Comparison of ENCODE assay signal across 8 cellular contexts in genomic region chr13:53151692-53152421, GRCh38.
DNase-seq lines count a peak whose midpoint lies in the region; ATAC-seq, FAIRE-seq and TF ChIP-seq lines count a peak whose summit lies in the region.

No MANE protein-coding gene starts in this region.

- TF ChIP-seq EP300 in esophagus muscularis mucosa (IDR thresholded peaks at IDR 0.05) = no peak

- TF ChIP-seq CTCF in esophagus muscularis mucosa (IDR thresholded peaks at IDR 0.05) (peak in 2 of 3 experiments; percentile 28 to 46), neural progenitor cell (IDR thresholded peaks at IDR 0.05) (peak; percentile 97)

- no peaks in the 10 kb centered on the region for H3K36me3 Mint-ChIP-seq in neural progenitor cell

- WGBS in esophagus muscularis mucosa = 26% methylated on average over 8 of the region's 8 CpGs

- no peak overlapping the region for H3K27ac Mint-ChIP-seq in neural progenitor cell

- FAIRE-seq in GM18507 (lab: Jason Lieb, UNC) = no peak

- H3K4me3 Mint-ChIP-seq in neural progenitor cell = no peak overlapping the region

- H4K20me1 ChIP-seq in neural progenitor cell (ENCODE audit: low read depth) = no peaks in the 10 kb centered on the region

- H3F3A ChIP-seq in neural progenitor cell (ENCODE audit: low read depth) = no peaks in the 10 kb centered on the region

- peak; percentile 93 for ATAC-seq in HG02840 (IDR thresholded peaks at IDR 0.05; ENCODE audit: low FRiP score, unreplicated experiment)

- H3K4me2 ChIP-seq in neural progenitor cell = no peak overlapping the region

- no peaks in the 10 kb centered on the region for H3K36me3 ChIP-seq in esophagus muscularis mucosa
- no peaks in the 10 kb centered on the region for H3K36me3 ChIP-seq in neural progenitor cell

- no peaks in the 10 kb centered on the region for H3K79me2 ChIP-seq in neural progenitor cell (ENCODE audit: low read depth)

- no peak overlapping the region for H3K4me3 ChIP-seq in esophagus muscularis mucosa
- no peak overlapping the region for H3K4me3 ChIP-seq in neural progenitor cell

- DNase-seq in C1 segment of cervical spinal cord (lab: John Stamatoyannopoulos, UW) = peak in 10 of 14 donors; percentile 4 to 32 (median 24)
- peak; percentile 4 for DNase-seq in GM18507 (ENCODE audit: extremely low spot score, insufficient read length, low read depth)
- DNase-seq in NCI-H1417 (lab: John Stamatoyannopoulos, UW) = peak; percentile 74 to 94 (median 77)
- DNase-seq in T follicular helper cell (ENCODE audit: low read depth) = peak; percentile 0
- no peak for DNase-seq in esophagus muscularis mucosa (ENCODE audit: extremely low spot score)
- DNase-seq in neural progenitor cell (ENCODE audit: low spot score) = peak; percentile 87
- DNase-seq in effector CD4-positive, alpha-beta T cell = no peak

- H3K27ac ChIP-seq in esophagus muscularis mucosa (replicated peaks in 1 of 4) = no peak overlapping the region
- H3K27ac ChIP-seq in neural progenitor cell = no peak overlapping the region

- H3K9ac ChIP-seq in neural progenitor cell = no peak overlapping the region

- H3K27me3 Mint-ChIP-seq in neural progenitor cell (ENCODE audit: insufficient read depth, low read depth) = peaks cover 9% of the 10 kb centered on the region

- peaks cover 11% of the 10 kb centered on the region for H3K4me1 Mint-ChIP-seq in neural progenitor cell

- H3K27me3 ChIP-seq in esophagus muscularis mucosa (peaks cover 0 to 9% (median 0%) of the 10 kb centered on the region in 4 donors), neural progenitor cell (peaks cover 15% of the 10 kb centered on the region)

- peaks cover 3% of the 10 kb centered on the region for H3K9me3 Mint-ChIP-seq in neural progenitor cell

- no peak for TF ChIP-seq POLR2A in esophagus muscularis mucosa (IDR thresholded peaks at IDR 0.05; ENCODE audit: low read depth)

- no peaks in the 10 kb centered on the region for H3K4me1 ChIP-seq in esophagus muscularis mucosa
- H3K4me1 ChIP-seq in neural progenitor cell = no peaks in the 10 kb centered on the region

- intact Hi-C loops in esophagus muscularis mucosa (cut with DNase I) = no loop called here

- H3K9me3 ChIP-seq in esophagus muscularis mucosa (no peaks in the 10 kb centered on the region), neural progenitor cell (ENCODE audit: low read depth) (no peaks in the 10 kb centered on the region)

- no peak overlapping the region for H2AFZ ChIP-seq in neural progenitor cell (replicated peaks)

Comparison
In these comparisons a context has a peak if more than half of its experiments do, and no peak if none do; other contexts are left out.
1. DNase-seq: peak in C1 segment of cervical spinal cord (10 of 14), GM18507 (single experiment), NCI-H1417 (3 of 3), T follicular helper cell (single experiment) and neural progenitor cell (single experiment); none in esophagus muscularis mucosa (single experiment) and effector CD4-positive, alpha-beta T cell (single experiment).